Comparison of ENCODE assay signal across 8 cellular contexts in genomic region chr12:124567035-124567672, GRCh38. TPM values are rescaled to one million over a fixed set of nuclear protein-coding genes. Genes with fewer than 3 reads are reported as not detected.
DNase-seq lines count a peak whose midpoint lies in the region; ATAC-seq and TF ChIP-seq lines count a peak whose summit lies in the region.

NCOR2 (minus strand) TSS chr12:124567612; CDS start chr12:124495251, 72,361 bp downstream.

- H3K9me3 Mint-ChIP-seq in central memory CD8-positive, alpha-beta T cell = no peaks in the 10 kb centered on the region

- peak within 1 kb of the TSS; percentile 62 for H3K27ac Mint-ChIP-seq in central memory CD8-positive, alpha-beta T cell (ENCODE audit: low read depth)

- H3K27me3 ChIP-seq in WERI-Rb-1 (ENCODE audit: insufficient read depth, low read depth, severe bottlenecking) (no peaks in the 10 kb centered on the region), liver (ENCODE audit: control insufficient read depth in 4 of 4, insufficient read depth in 4 of 4, low read length in 3 of 4) (no peaks in the 10 kb centered on the region)

- H3K27me3 Mint-ChIP-seq in central memory CD8-positive, alpha-beta T cell = no peaks in the 10 kb centered on the region

- no peak for TF ChIP-seq RAD21 in liver (IDR thresholded peaks at IDR 0.05)

- H3K27ac ChIP-seq in WERI-Rb-1 (peak within 1 kb of the TSS; percentile 96), liver (ENCODE audit: low read depth in 1 of 2, low read length in 2 of 2) (peak within 1 kb of the TSS; percentile 87 to 94)

- peak within 1 kb of the TSS; percentile 90 for H3K4me3 Mint-ChIP-seq in central memory CD8-positive, alpha-beta T cell

- WGBS in liver = under 1% methylated on average over 97 of the region's 102 CpGs

- no peak for TF ChIP-seq CTCF in AG10803 (conservative IDR thresholded peaks at IDR 0.05; ENCODE audit: low read length)
- no peak for TF ChIP-seq CTCF in WERI-Rb-1 (IDR thresholded peaks at IDR 0.05; ENCODE audit: low read depth, low read length)
- no peak for TF ChIP-seq CTCF in liver (IDR thresholded peaks at IDR 0.05; ENCODE audit: low read depth, low read length, missing input control)

- H3K4me3 ChIP-seq in AG10803 (ENCODE audit: low read length) = peak within 1 kb of the TSS; percentile 88
- peak within 1 kb of the TSS; percentile 94 for H3K4me3 ChIP-seq in WERI-Rb-1 (ENCODE audit: low read depth, low read length)
- peak within 1 kb of the TSS; percentile 67 to 95 (median 74) for H3K4me3 ChIP-seq in liver (ENCODE audit: low read depth in 1 of 3, low read length in 3 of 3)

- H3K36me3 ChIP-seq in WERI-Rb-1 (peaks cover 17% of the 10 kb centered on the region), liver (ENCODE audit: control insufficient read depth in 4 of 4, insufficient read depth in 3 of 4, low read depth in 1 of 4, low read length in 3 of 4) (no peaks in the 10 kb centered on the region)

- ATAC-seq in GM19351 (IDR thresholded peaks at IDR 0.05; ENCODE audit: unreplicated experiment) = peak; percentile 17
- ATAC-seq in HG03520 (IDR thresholded peaks at IDR 0.05; ENCODE audit: unreplicated experiment) = peak; percentile 27
- ATAC-seq in central memory CD8-positive, alpha-beta T cell (replicated peaks; ENCODE audit: extremely low read depth, poor library complexity, severe bottlenecking) = peak; percentile 47

- peak within 1 kb of the TSS; percentile 28 to 36 for H3K9ac ChIP-seq in liver (ENCODE audit: low read depth in 1 of 2, low read length in 2 of 2)

- peaks cover 16% of the 10 kb centered on the region for H3K4me1 Mint-ChIP-seq in central memory CD8-positive, alpha-beta T cell

- peaks cover 8% of the 10 kb centered on the region for H3K36me3 Mint-ChIP-seq in central memory CD8-positive, alpha-beta T cell (ENCODE audit: insufficient read depth)

- no peak for DNase-seq in AG10803 (ENCODE audit: low read depth)
- peak; percentile 50 for DNase-seq in WERI-Rb-1
- DNase-seq in central memory CD8-positive, alpha-beta T cell (ENCODE audit: low spot score in 2 of 2) = peak in 1 of 2 donors; percentile 37
- DNase-seq in stimulated activated CD4-positive, alpha-beta T cell treated with anti-CD3 and anti-CD28 coated beads, TNF-alpha, amount 100 ng/mL, for 4 hours (ENCODE audit: low read depth in 3 of 3) = peak; percentile 29 to 44 (median 40)
- DNase-seq in T1000 (lab: John Stamatoyannopoulos, UW) = no peak

- H3K9me3 ChIP-seq in WERI-Rb-1 (ENCODE audit: severe bottlenecking) (no peaks in the 10 kb centered on the region), liver (ENCODE audit: control insufficient read depth in 4 of 4, low read length in 3 of 4) (no peaks in the 10 kb centered on the region)

- peaks cover 13 to 22% (median 18%) of the 10 kb centered on the region in 4 donors for H3K4me1 ChIP-seq in liver (ENCODE audit: control insufficient read depth in 4 of 4, insufficient read depth in 4 of 4, low read length in 3 of 4)

TF ChIP-seq in liver, 16 proteins besides CTCF, POLR2A, EP300 and RAD21:
- TF ChIP-seq JUND (IDR thresholded peaks at IDR 0.05) (no peak), GABPA (IDR thresholded peaks at IDR 0.05 in 1 of 2, conservative IDR thresholded peaks at IDR 0.05 in 1 of 2) (no peak), FOXA2 (IDR thresholded peaks at IDR 0.05) (no peak), FOXA1 (IDR thresholded peaks at IDR 0.05) (no peak), HNF4G (IDR thresholded peaks at IDR 0.05) (no peak), RXRA (IDR thresholded peaks at IDR 0.05) (no peak), TAF1 (conservative IDR thresholded peaks at IDR 0.05) (no peak), SP1 (IDR thresholded peaks at IDR 0.05) (no peak), HNF4A (conservative IDR thresholded peaks at IDR 0.05) (no peak), MAX (IDR thresholded peaks at IDR 0.05) (no peak), EGR1 (IDR thresholded peaks at IDR 0.05; ENCODE audit: low read depth in 2 of 2) (no peak), YY1 (IDR thresholded peaks at IDR 0.05) (no peak), ATF3 (IDR thresholded peaks at IDR 0.05) (no peak), REST (IDR thresholded peaks at IDR 0.05) (no peak), NR2F2 (IDR thresholded peaks at IDR 0.05) (no peak)

RNA-seq across cellular contexts. Expression of gene NCOR2, which starts in this region (rescaled TPM):
- total RNA-seq in liver = 10 to 100 TPM; 16.8 to 31.6 TPM
- polyA plus RNA-seq in liver = 10 to 100 TPM in 1 of 2 donors, 1 to 10 TPM in 1; 7.9 to 19.5 TPM

Comparison
In these comparisons a context has a peak if more than half of its experiments do, and no peak if none do; other contexts are left out.
1. DNase-seq: peak in WERI-Rb-1 (single experiment) and stimulated activated CD4-positive, alpha-beta T cell treated with anti-CD3 and anti-CD28 coated beads, TNF-alpha, amount 100 ng/mL, for 4 hours (3 of 3); none in AG10803 (single experiment) and T1000 (single experiment).
2. Peak in every context shown above with its lines, with median percentiles within 50 percentile points of each other: H3K4me3 ChIP-seq and ATAC-seq.